18 cellular contexts compared by ENCODE assay signal in genomic region chr6:122458087-122458486, GRCh38. TPM values are rescaled to one million over a fixed set of nuclear protein-coding genes. Genes with fewer than 3 reads are reported as not detected.
A peak's percentile ranks its signal among the peaks of the same experiment; 100 is the strongest.
DNase-seq lines count a peak whose midpoint lies in the region; ATAC-seq and FAIRE-seq lines count a peak whose summit lies in the region.
"Had no signal": no experiment of that assay in that cellular context is flagged by ENCODE, and none has a peak within 500 bp of the region (broad histone marks: within the 10 kb centered on the region; RNA-seq: fewer than 3 reads in every experiment).

No MANE protein-coding gene starts in this region.

- ATAC-seq in activated CD4-positive, alpha-beta T cell treated with anti-CD3 and anti-CD28 coated beads for 36 hours, result peak; percentile 71
- no peak for ATAC-seq in stimulated activated naive CD8-positive, alpha-beta T cell treated with anti-CD3 and anti-CD28 coated beads, Interleukin-15, Interleukin-2, amounts not matched to agents 100 U/mL and 50 U/mL, for 24 hours
- no peak for ATAC-seq in HG03354 (IDR thresholded peaks at IDR 0.05; ENCODE audit: poor library complexity, severe bottlenecking, unreplicated experiment)

- peaks cover 69% of the 10 kb centered on the region for H3K4me1 Mint-ChIP-seq in activated CD4-positive, alpha-beta T cell treated with anti-CD3 and anti-CD28 coated beads for 36 hours
- peaks cover 74% of the 10 kb centered on the region for H3K4me1 Mint-ChIP-seq in stimulated activated naive CD8-positive, alpha-beta T cell treated with anti-CD3 and anti-CD28 coated beads, Interleukin-15, Interleukin-2, amounts not matched to agents 100 ng/mL and 50 ng/mL, for 24 hours (ENCODE audit: low read depth)

- peaks cover 36% of the 10 kb centered on the region for H3K36me3 Mint-ChIP-seq in activated CD4-positive, alpha-beta T cell treated with anti-CD3 and anti-CD28 coated beads for 36 hours (ENCODE audit: low read depth)
- H3K36me3 Mint-ChIP-seq in stimulated activated naive CD8-positive, alpha-beta T cell treated with anti-CD3 and anti-CD28 coated beads, Interleukin-15, Interleukin-2, amounts not matched to agents 100 ng/mL and 50 ng/mL, for 24 hours (ENCODE audit: low read depth), result peaks cover 56% of the 10 kb centered on the region

- FAIRE-seq in islet of Langerhans (lab: Jason Lieb, UNC), result peak; percentile 91

- POLR2A ChIA-PET in activated CD4-positive, alpha-beta T cell treated with anti-CD3 and anti-CD28 coated beads for 36 hours (lab: Charles Lee), result no interaction called here

- CTCF ChIA-PET in activated CD4-positive, alpha-beta T cell treated with anti-CD3 and anti-CD28 coated beads for 36 hours (lab: Charles Lee), result interaction anchor here (1.7 kb wide), 1 partner anchor 8 kb away, joined by 8 read pairs; no protein-coding TSS in a partner anchor

- no peak for DNase-seq in activated CD4-positive, alpha-beta T cell treated with anti-CD3 and anti-CD28 coated beads for 36 hours
- no peak for DNase-seq in activated CD4-positive, alpha-beta T cell treated with anti-CD3 and anti-CD28 coated beads for 1 hour
- no peak for DNase-seq in stimulated activated naive CD8-positive, alpha-beta T cell treated with anti-CD3 and anti-CD28 coated beads, Interleukin-15, Interleukin-2, amounts not matched to agents 100 U/mL and 50 U/mL, for 24 hours
- DNase-seq in LoVo (ENCODE audit: low spot score) (no peak), SKM-1 (lab: John Stamatoyannopoulos, UW; ENCODE audit: unreplicated experiment) (no peak)
- DNase-seq: Caco-2; HFFc6; KBM-7; NCI-H1092 treated with DMSO at 0.1 percent for 48 hours; NCI-H1694; NCI-H2107; NCI-H226; NCI-H526; NK-92 treated with Interleukin-12 subunit alpha and Interleukin-12 subunit beta, amount 100 ng/mL, for 24 hours; OCI-M1 had no signal

- no peaks in the 10 kb centered on the region for H3K27me3 Mint-ChIP-seq in activated CD4-positive, alpha-beta T cell treated with anti-CD3 and anti-CD28 coated beads for 36 hours
- H3K27me3 Mint-ChIP-seq in stimulated activated naive CD8-positive, alpha-beta T cell treated with anti-CD3 and anti-CD28 coated beads, Interleukin-15, Interleukin-2, amounts not matched to agents 100 ng/mL and 50 ng/mL, for 24 hours, result no peaks in the 10 kb centered on the region

- no peak overlapping the region for H3K4me3 Mint-ChIP-seq in activated CD4-positive, alpha-beta T cell treated with anti-CD3 and anti-CD28 coated beads for 36 hours
- H3K4me3 Mint-ChIP-seq in stimulated activated naive CD8-positive, alpha-beta T cell treated with anti-CD3 and anti-CD28 coated beads, Interleukin-15, Interleukin-2, amounts not matched to agents 100 ng/mL and 50 ng/mL, for 24 hours, result no peak overlapping the region
- H3K4me3 Mint-ChIP-seq: HFFc6 had no signal

- no peaks in the 10 kb centered on the region for H3K9me3 Mint-ChIP-seq in activated CD4-positive, alpha-beta T cell treated with anti-CD3 and anti-CD28 coated beads for 36 hours (ENCODE audit: low read depth)
- H3K9me3 Mint-ChIP-seq in stimulated activated naive CD8-positive, alpha-beta T cell treated with anti-CD3 and anti-CD28 coated beads, Interleukin-15, Interleukin-2, amounts not matched to agents 100 ng/mL and 50 ng/mL, for 24 hours, result no peaks in the 10 kb centered on the region
- H3K9me3 Mint-ChIP-seq: HFFc6 had no signal

- intact Hi-C loops in activated CD4-positive, alpha-beta T cell treated with anti-CD3 and anti-CD28 coated beads for 36 hours (cut with DNase I, micrococcal nuclease), result no loop called here

- H3K27ac Mint-ChIP-seq in activated CD4-positive, alpha-beta T cell treated with anti-CD3 and anti-CD28 coated beads for 36 hours, result peak overlapping the region; percentile 76
- peak overlapping the region; percentile 75 for H3K27ac Mint-ChIP-seq in stimulated activated naive CD8-positive, alpha-beta T cell treated with anti-CD3 and anti-CD28 coated beads, Interleukin-15, Interleukin-2, amounts not matched to agents 100 ng/mL and 50 ng/mL, for 24 hours

RNA-seq across cellular contexts. Expression of gene SERINC1, which starts 13.5 kb away (rescaled TPM):
- 10 to 100 TPM; 35.2 to 46.3 TPM for total RNA-seq in activated CD4-positive, alpha-beta T cell treated with anti-CD3 and anti-CD28 coated beads for 36 hours

RNA-seq across cellular contexts. Expression of gene HSF2, which starts 58.6 kb away (rescaled TPM):
- 10 to 100 TPM; 18.1 to 20.6 TPM for total RNA-seq in activated CD4-positive, alpha-beta T cell treated with anti-CD3 and anti-CD28 coated beads for 36 hours
